ENCODE assay signal across 15 cellular contexts in genomic region chr6:150996968-150997367, GRCh38.
DNase-seq lines count a peak whose midpoint lies in the region; ATAC-seq and TF ChIP-seq lines count a peak whose summit lies in the region.
"Had no signal": no experiment of that assay in that cellular context is flagged by ENCODE, and none has a peak within 500 bp of the region (broad histone marks: within the 10 kb centered on the region; RNA-seq: fewer than 3 reads in every experiment).

No MANE protein-coding gene starts in this region.

- no peak overlapping the region for H2BK20ac ChIP-seq in IMR-90 (ENCODE audit: low read depth, low read length)

- intact Hi-C loops in IMR-90 (cut with micrococcal nuclease): no loop called here
- intact Hi-C loops in activated T-helper 2 cell treated with anti-CD3 and anti-CD28 coated beads, Interferon-gamma antibody, Interleukin-2, Interleukin-4, amounts not matched to agents 10 μg/mL and 5 μg/mL and 100 μg/mL, durations not matched to agents 14 hours and 24 hours and 36 hours (cut with micrococcal nuclease): no loop called here

- H3K4me3 Mint-ChIP-seq in activated T-helper 2 cell treated with anti-CD3 and anti-CD28 coated beads, Interferon-gamma antibody, Interleukin-2, Interleukin-4, amounts not matched to agents 10 μg/mL and 5 μg/mL and 100 μg/mL, durations not matched to agents 14 hours and 24 hours and 36 hours (ENCODE audit: low read depth): no peak overlapping the region
- H3K4me3 Mint-ChIP-seq: B cell; CD4-positive, alpha-beta memory T cell; HFFc6 had no signal

- no peaks in the 10 kb centered on the region for H3K27me3 Mint-ChIP-seq in activated T-helper 2 cell treated with anti-CD3 and anti-CD28 coated beads, Interferon-gamma antibody, Interleukin-2, Interleukin-4, amounts not matched to agents 10 μg/mL and 5 μg/mL and 100 μg/mL, durations not matched to agents 14 hours and 24 hours and 36 hours (ENCODE audit: low read depth)
- H3K27me3 Mint-ChIP-seq: B cell; CD4-positive, alpha-beta memory T cell had no signal

- H4K12ac ChIP-seq in trophoblast cell (ENCODE audit: low read depth, low read length): no peak overlapping the region

- no peak overlapping the region for H2BK15ac ChIP-seq in IMR-90 (ENCODE audit: low read depth, low read length)

- H3K9me3 Mint-ChIP-seq in activated T-helper 2 cell treated with anti-CD3 and anti-CD28 coated beads, Interferon-gamma antibody, Interleukin-2, Interleukin-4, amounts not matched to agents 10 μg/mL and 5 μg/mL and 100 μg/mL, durations not matched to agents 14 hours and 24 hours and 36 hours: no peaks in the 10 kb centered on the region
- H3K9me3 Mint-ChIP-seq: HFFc6 had no signal

- H3K9ac ChIP-seq in IMR-90 (ENCODE audit: low read depth, low read length): no peak overlapping the region
- H3K9ac ChIP-seq in trophoblast cell (ENCODE audit: low read length): no peak overlapping the region

- dilution Hi-C loops in IMR-90 (cut with HindIII; ENCODE audit: low sequenced_read_pairs, unreplicated experiment): no loop called here

- H3K79me1 ChIP-seq in IMR-90 (ENCODE audit: low read depth in 1 of 2, low read length in 2 of 2) (peaks cover 24 to 35% of the 10 kb centered on the region in 2 experiments), trophoblast cell (ENCODE audit: low read length) (no peaks in the 10 kb centered on the region)

- TF ChIP-seq RAD21 in IMR-90 (IDR thresholded peaks at IDR 0.05; ENCODE audit: low read length): no peak

- H2AFZ ChIP-seq in IMR-90 (replicated peaks; ENCODE audit: low read length, poor library complexity) (no peak overlapping the region), trophoblast cell (ENCODE audit: insufficient read depth, low read length, poor library complexity) (no peak overlapping the region)

- CTCF ChIA-PET in IMR-90 (lab: Yijun Ruan, JAX): no interaction called here

- H2AK5ac ChIP-seq in IMR-90 (ENCODE audit: low read depth, low read length) (no peak overlapping the region; the same call in 1 of the 2 replicates), trophoblast cell (ENCODE audit: low read length) (no peak overlapping the region)

- H3K18ac ChIP-seq in IMR-90 (ENCODE audit: low read depth, low read length): no peak overlapping the region
- H3K18ac ChIP-seq in trophoblast cell (ENCODE audit: low read length): no peak overlapping the region

- H3K4me1 ChIP-seq in IMR-90 (ENCODE audit: control insufficient read depth, insufficient read depth, low read length): peaks cover 15% of the 10 kb centered on the region
- H3K4me1 ChIP-seq in trophoblast cell (ENCODE audit: control insufficient read depth in 1 of 2, insufficient read depth in 2 of 2, low read length in 2 of 2): peaks cover 4 to 7% of the 10 kb centered on the region in 2 experiments

- no peaks in the 10 kb centered on the region for H3K79me2 ChIP-seq in trophoblast cell (ENCODE audit: control insufficient read depth, insufficient read depth, low read length, poor library complexity)

- no peak overlapping the region for H2BK120ac ChIP-seq in IMR-90 (ENCODE audit: low read depth, low read length)
- H2BK120ac ChIP-seq in trophoblast cell (ENCODE audit: insufficient read depth, low read length, poor library complexity): no peak overlapping the region

- H4K20me1 ChIP-seq in IMR-90 (ENCODE audit: insufficient read depth, low read length): no peaks in the 10 kb centered on the region

- no peak overlapping the region for H3K27ac Mint-ChIP-seq in activated T-helper 2 cell treated with anti-CD3 and anti-CD28 coated beads, Interferon-gamma antibody, Interleukin-2, Interleukin-4, amounts not matched to agents 10 μg/mL and 5 μg/mL and 100 μg/mL, durations not matched to agents 14 hours and 24 hours and 36 hours
- H3K27ac Mint-ChIP-seq: B cell; CD4-positive, alpha-beta memory T cell; HFFc6 had no signal

- H3K4me1 Mint-ChIP-seq in activated T-helper 2 cell treated with anti-CD3 and anti-CD28 coated beads, Interferon-gamma antibody, Interleukin-2, Interleukin-4, amounts not matched to agents 10 μg/mL and 5 μg/mL and 100 μg/mL, durations not matched to agents 14 hours and 24 hours and 36 hours (ENCODE audit: low read depth): peaks cover 1% of the 10 kb centered on the region
- H3K4me1 Mint-ChIP-seq: CD4-positive, alpha-beta memory T cell had no signal

- no TSS peak for BruUV-seq in IMR-90 (replicated peaks; lab: Mats Ljungman, UMichigan)

- no peak for TF ChIP-seq POLR2A in IMR-90 (IDR thresholded peaks at IDR 0.05; ENCODE audit: low read depth, low read length)

- in situ Hi-C loops in IMR-90 (cut with MboI; ENCODE audit: low sequenced_read_pairs): no loop called here

- peaks cover 15% of the 10 kb centered on the region for H3K9me1 ChIP-seq in IMR-90 (ENCODE audit: insufficient read depth, low read length)

- H4K91ac ChIP-seq in IMR-90 (ENCODE audit: insufficient read depth, low read depth, low read length) (no peak overlapping the region), trophoblast cell (ENCODE audit: low read depth, low read length) (no peak overlapping the region)

- H2BK5ac ChIP-seq in IMR-90 (ENCODE audit: low read depth, low read length, poor library complexity, severe bottlenecking): no peak overlapping the region
- no peak overlapping the region for H2BK5ac ChIP-seq in trophoblast cell (ENCODE audit: low read depth, low read length, poor library complexity)

- POLR2A ChIA-PET in IMR-90 (lab: Charles Lee; ENCODE audit: unreplicated experiment): no interaction called here

- H4K8ac ChIP-seq in IMR-90 (ENCODE audit: low read depth in 2 of 2, low read length in 2 of 2) (no peak overlapping the region), trophoblast cell (ENCODE audit: low read depth, low read length) (no peak overlapping the region)

- H3K56ac ChIP-seq in IMR-90 (ENCODE audit: extremely low read depth, insufficient read depth, low read length): no peak overlapping the region

- H3K4me2 ChIP-seq in IMR-90 (ENCODE audit: low read depth, low read length) (no peak overlapping the region), trophoblast cell (ENCODE audit: low read length) (no peak overlapping the region)

- no peak overlapping the region for H4K5ac ChIP-seq in IMR-90 (ENCODE audit: low read depth, low read length)

- ATAC-seq in IMR-90 (ENCODE audit: low read depth) (no peak), esophagus mucosa (peak; percentile 78), GM19463 (IDR thresholded peaks at IDR 0.05; ENCODE audit: unreplicated experiment) (no peak), HG03342 (IDR thresholded peaks at IDR 0.05; ENCODE audit: unreplicated experiment) (no peak)

- H3K4ac ChIP-seq in IMR-90 (ENCODE audit: low read depth, low read length): no peak overlapping the region
- no peak overlapping the region for H3K4ac ChIP-seq in trophoblast cell (ENCODE audit: low read depth, low read length)

- H3K27ac ChIP-seq in IMR-90 (ENCODE audit: insufficient read depth, low read length) (no peak overlapping the region), trophoblast cell (ENCODE audit: low read depth, low read length) (no peak overlapping the region)
- H3K27ac ChIP-seq: C4-2B had no signal

- H3K36me3 ChIP-seq in IMR-90 (ENCODE audit: control insufficient read depth, insufficient read depth, low read length) (peaks cover 26% of the 10 kb centered on the region), trophoblast cell (ENCODE audit: control insufficient read depth in 1 of 2, insufficient read depth in 2 of 2, low read length in 2 of 2) (peaks cover 2 to 3% of the 10 kb centered on the region in 2 experiments)

- H2AK9ac ChIP-seq in IMR-90 (replicated peaks; ENCODE audit: low read depth, low read length, poor library complexity): peak overlapping the region; percentile 17

- peaks cover 39% of the 10 kb centered on the region for H3K36me3 Mint-ChIP-seq in activated T-helper 2 cell treated with anti-CD3 and anti-CD28 coated beads, Interferon-gamma antibody, Interleukin-2, Interleukin-4, amounts not matched to agents 10 μg/mL and 5 μg/mL and 100 μg/mL, durations not matched to agents 14 hours and 24 hours and 36 hours (ENCODE audit: low read depth)

- H3K9me3 ChIP-seq in IMR-90 (ENCODE audit: control insufficient read depth, insufficient read depth, low read length) (no peaks in the 10 kb centered on the region), trophoblast cell (ENCODE audit: insufficient read depth, low read depth, low read length) (peaks cover 2% of the 10 kb centered on the region)

- H3K27me3 ChIP-seq in IMR-90 (ENCODE audit: control insufficient read depth, insufficient read depth, low read length): no peaks in the 10 kb centered on the region
- H3K27me3 ChIP-seq in trophoblast cell (ENCODE audit: insufficient read depth, low read length): no peaks in the 10 kb centered on the region

- no CpG with 5 or more reads among the region's 6 CpGs for WGBS in IMR-90 (ENCODE audit: extremely low coverage in 2 of 2, insufficient read length in 1 of 2), 2 experiments
- WGBS in trophoblast cell (ENCODE audit: extremely low coverage, insufficient coverage, insufficient read length): no CpG with 5 or more reads among the region's 6 CpGs

- no peak overlapping the region for H2BK12ac ChIP-seq in trophoblast cell (ENCODE audit: low read length)

- H3K4me3 ChIP-seq in IMR-90 (ENCODE audit: insufficient read depth, low read depth, low read length): no peak overlapping the region
- H3K4me3 ChIP-seq in trophoblast cell (ENCODE audit: low read depth, low read length): no peak overlapping the region

- H3K23ac ChIP-seq in IMR-90 (ENCODE audit: low read depth, low read length) (no peak overlapping the region), trophoblast cell (ENCODE audit: low read length) (no peak overlapping the region)

- peak; percentile 57 for DNase-seq in ELF-1 (ENCODE audit: low read depth, low spot score)
- no peak for DNase-seq in IMR-90
- peak; percentile 87 to 93 for DNase-seq in trophoblast cell
- no peak for DNase-seq in activated T-helper 2 cell treated with anti-CD3 and anti-CD28 coated beads, Interferon-gamma antibody, Interleukin-2, Interleukin-4, amounts not matched to agents 10 μg/mL and 5 μg/mL and 100 μg/mL, durations not matched to agents 14 hours and 24 hours and 36 hours (ENCODE audit: low spot score)
- DNase-seq: CD4-positive, alpha-beta memory T cell; DMS79 treated with DMSO at 0.1 percent for 48 hours; EL; GDM1; HCEC 1CT; HFFc6 had no signal

- H3K14ac ChIP-seq in IMR-90 (replicated peaks; ENCODE audit: low read depth, low read length) (no peak overlapping the region), trophoblast cell (ENCODE audit: low read length) (no peak overlapping the region)

- TF ChIP-seq CTCF in IMR-90 (conservative IDR thresholded peaks at IDR 0.05; ENCODE audit: low read depth, low read length): no peak

TF ChIP-seq in IMR-90, 13 proteins besides CTCF, POLR2A, EP300 and RAD21 (continues in another document):
- TF ChIP-seq BHLHE40 (IDR thresholded peaks at IDR 0.05; ENCODE audit: low read depth, low read length) (no peak), NFE2L2 (IDR thresholded peaks at IDR 0.05; ENCODE audit: low read depth, low read length) (no peak), FOS (IDR thresholded peaks at IDR 0.05; ENCODE audit: low read depth, low read length) (no peak), CHD1 (IDR thresholded peaks at IDR 0.05; ENCODE audit: low read depth, low read length) (no peak)

Comparison
In these comparisons a context has a peak if more than half of its experiments do, and no peak if none do; other contexts are left out.
1. DNase-seq: peak in ELF-1 (single experiment) and trophoblast cell (2 of 2); none in IMR-90 (single experiment) and activated T-helper 2 cell treated with anti-CD3 and anti-CD28 coated beads, Interferon-gamma antibody, Interleukin-2, Interleukin-4, amounts not matched to agents 10 μg/mL and 5 μg/mL and 100 μg/mL, durations not matched to agents 14 hours and 24 hours and 36 hours (single experiment).